38 cellular contexts compared by ENCODE assay signal in the genomic region with DNA sequence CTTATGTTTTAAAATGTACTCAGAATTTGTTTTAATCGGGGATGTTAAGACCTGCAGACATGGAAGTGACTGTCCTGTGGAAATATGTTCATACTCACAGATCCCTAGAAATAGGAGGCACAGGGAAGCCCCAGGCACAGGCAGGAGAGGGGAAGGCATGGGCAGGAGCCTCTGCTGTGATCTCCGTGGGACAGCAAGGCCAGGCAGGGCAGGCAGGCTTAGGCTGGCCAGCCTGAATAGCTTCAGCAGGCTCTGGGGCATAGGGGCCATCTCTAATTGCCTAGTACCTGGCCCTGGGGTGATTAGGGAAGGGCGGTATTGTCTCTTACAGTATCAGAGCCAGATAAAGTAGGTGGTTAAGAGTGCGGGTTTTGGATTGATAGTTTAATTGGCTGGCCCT. TPM values are rescaled to one million over a fixed set of nuclear protein-coding genes. Genes with fewer than 3 reads are reported as not detected.
"Had no signal": no experiment of that assay in that cellular context is flagged by ENCODE, and none has a peak within 500 bp of the region (broad histone marks: within the 10 kb centered on the region; RNA-seq: fewer than 3 reads in every experiment).

No MANE protein-coding gene starts in this region.

- H3K27ac Mint-ChIP-seq: activated naive CD4-positive, alpha-beta T cell treated with anti-CD3 and anti-CD28 coated beads for 36 hours; activated naive CD4-positive, alpha-beta T cell treated with anti-CD3 and anti-CD28 coated beads, Interleukin-2, amount 10 ng/mL, durations not matched to agents 7 days and 5 days; activated naive CD4-positive, alpha-beta T cell treated with anti-CD3 and anti-CD28 coated beads, Interleukin-2, amount 50 U/mL, for 24 hours; activated naive CD4-positive, alpha-beta T cell treated with anti-CD3 and anti-CD28 coated beads, Interleukin-2, amount 50 U/mL, for 72 hours; activated naive CD8-positive, alpha-beta T cell; activated naive CD8-positive, alpha-beta T cell treated with anti-CD3 and anti-CD28 coated beads for 36 hours; activated naive CD8-positive, alpha-beta T cell treated with anti-CD3 and anti-CD28 coated beads, Interleukin-2, amount 10 ng/mL, durations not matched to agents 7 days and 5 days; activated naive CD8-positive, alpha-beta T cell treated with anti-CD3 and anti-CD28 coated beads, Interleukin-2, amount 50 U/mL, for 24 hours; activated T-cell treated with anti-CD3 and anti-CD28 coated beads, Interleukin-2, amount 50 U/mL, for 24 hours; activated T-cell treated with anti-CD3 and anti-CD28 coated beads, Interleukin-2, amount 50 U/mL, for 72 hours; activated T-helper 1 cell treated with anti-CD3 and anti-CD28 coated beads, Interleukin-12 subunit alpha, Interleukin-12 subunit beta, Interleukin-2, Interleukin-4 antibody, amounts not matched to agents 30 ng/mL and 10 ng/mL and 1 ng/mL, durations not matched to agents 14 hours and 24 hours and 36 hours; activated T-helper 17 cell treated with anti-CD3 and anti-CD28 coated beads, Interleukin-2, amount 50 U/mL, for 72 hours; activated T-helper 2 cell treated with anti-CD3 and anti-CD28 coated beads, Interferon-gamma antibody, Interleukin-2, Interleukin-4, amounts not matched to agents 10 μg/mL and 5 μg/mL and 100 μg/mL, durations not matched to agents 14 hours and 24 hours and 36 hours; brain had no signal

- DNase-seq: activated effector memory CD4-positive, alpha-beta T cell treated with anti-CD3 and anti-CD28 coated beads, Interleukin-2, amount 50 U/mL, for 16 hours; activated effector memory CD4-positive, alpha-beta T cell treated with Interleukin-2 at 50 U/mL for 16 hours; activated gamma-delta T cell; activated gamma-delta T cell treated with Interleukin-2 at 50 U/mL for 16 hours; activated naive CD4-positive, alpha-beta T cell; activated naive CD4-positive, alpha-beta T cell treated with anti-CD3 and anti-CD28 coated beads for 36 hours; activated naive CD4-positive, alpha-beta T cell treated with anti-CD3 and anti-CD28 coated beads, Interleukin-2, amount 10 ng/mL, durations not matched to agents 7 days and 5 days; activated naive CD4-positive, alpha-beta T cell treated with anti-CD3 and anti-CD28 coated beads, Interleukin-2, amount 50 U/mL, for 16 hours; activated naive CD4-positive, alpha-beta T cell treated with Interleukin-2 at 50 U/mL for 16 hours; activated naive CD8-positive, alpha-beta T cell treated with anti-CD3 and anti-CD28 coated beads for 36 hours; activated naive CD8-positive, alpha-beta T cell treated with anti-CD3 and anti-CD28 coated beads, Interleukin-2, amount 10 ng/mL, durations not matched to agents 7 days and 5 days; activated naive CD8-positive, alpha-beta T cell treated with anti-CD3 and anti-CD28 coated beads, Interleukin-2, amount 50 U/mL, for 24 hours; activated T-cell treated with anti-CD3 and anti-CD28 coated beads, Interleukin-2, amount 50 U/mL, for 24 hours; activated T-cell treated with anti-CD3 and anti-CD28 coated beads, Interleukin-2, amount 50 U/mL, for 4 hours; activated T-cell treated with anti-CD3 and anti-CD28 coated beads, Interleukin-2, amount 50 U/mL, for 48 hours; activated T-cell treated with anti-CD3 and anti-CD28 coated beads, Interleukin-2, amount 50 U/mL, for 72 hours; adrenal gland; amniotic stem cell; amygdala; anterior cingulate cortex; aorta; body of pancreas; brain microvascular endothelial cell; caudate nucleus; central memory CD4-positive, alpha-beta T cell; cerebellar nuclear complex had no signal

- H3K4me3 ChIP-seq: adrenal gland, ascending aorta, body of pancreas, breast epithelium, cardiac muscle cell had no signal

- H3K9me3 ChIP-seq: adrenal gland, ascending aorta, breast epithelium had no signal

- H3K4me1 ChIP-seq: adrenal gland, ascending aorta, breast epithelium had no signal

- H3K4me1 Mint-ChIP-seq: activated naive CD4-positive, alpha-beta T cell treated with anti-CD3 and anti-CD28 coated beads, Interleukin-2, amount 10 ng/mL, durations not matched to agents 7 days and 5 days; activated naive CD4-positive, alpha-beta T cell treated with anti-CD3 and anti-CD28 coated beads, Interleukin-2, amount 50 U/mL, for 24 hours; activated naive CD8-positive, alpha-beta T cell treated with anti-CD3 and anti-CD28 coated beads for 36 hours; activated naive CD8-positive, alpha-beta T cell treated with anti-CD3 and anti-CD28 coated beads, Interleukin-2, amount 50 U/mL, for 24 hours; activated T-helper 17 cell treated with anti-CD3 and anti-CD28 coated beads, Interleukin-2, amount 50 U/mL, for 72 hours; brain; central memory CD8-positive, alpha-beta T cell had no signal

- H3K27me3 ChIP-seq: ascending aorta, body of pancreas, breast epithelium had no signal

- ATAC-seq: activated naive CD4-positive, alpha-beta T cell treated with anti-CD3 and anti-CD28 coated beads, Interleukin-2, amount 50 U/mL, for 72 hours; activated naive CD8-positive, alpha-beta T cell treated with anti-CD3 and anti-CD28 coated beads, Interleukin-2, amount 50 U/mL, for 24 hours; activated T-cell treated with anti-CD3 and anti-CD28 coated beads, Interleukin-2, amount 50 U/mL, for 4 hours; activated T-cell treated with anti-CD3 and anti-CD28 coated beads, Interleukin-2, amount 50 U/mL, for 72 hours; activated T-helper 17 cell treated with anti-CD3 and anti-CD28 coated beads, Interleukin-2, amount 50 U/mL, for 72 hours; body of pancreas had no signal

- H3K27ac ChIP-seq: adrenal gland, ascending aorta, body of pancreas, brain microvascular endothelial cell, breast epithelium, cardiac muscle cell had no signal

- H3K36me3 ChIP-seq: adrenal gland, ascending aorta, brain microvascular endothelial cell, breast epithelium, cardiac muscle cell had no signal

- H3K4me3 Mint-ChIP-seq: activated naive CD4-positive, alpha-beta T cell treated with anti-CD3 and anti-CD28 coated beads for 36 hours; activated naive CD4-positive, alpha-beta T cell treated with anti-CD3 and anti-CD28 coated beads, Interleukin-2, amount 10 ng/mL, durations not matched to agents 7 days and 5 days; activated naive CD4-positive, alpha-beta T cell treated with anti-CD3 and anti-CD28 coated beads, Interleukin-2, amount 50 U/mL, for 24 hours; activated naive CD8-positive, alpha-beta T cell; activated naive CD8-positive, alpha-beta T cell treated with anti-CD3 and anti-CD28 coated beads for 36 hours; activated naive CD8-positive, alpha-beta T cell treated with anti-CD3 and anti-CD28 coated beads, Interleukin-2, amount 10 ng/mL, durations not matched to agents 7 days and 5 days; activated naive CD8-positive, alpha-beta T cell treated with anti-CD3 and anti-CD28 coated beads, Interleukin-2, amount 50 U/mL, for 24 hours; activated T-cell treated with anti-CD3 and anti-CD28 coated beads, Interleukin-2, amount 50 U/mL, for 24 hours; activated T-cell treated with anti-CD3 and anti-CD28 coated beads, Interleukin-2, amount 50 U/mL, for 4 hours; activated T-cell treated with anti-CD3 and anti-CD28 coated beads, Interleukin-2, amount 50 U/mL, for 72 hours; activated T-helper 1 cell treated with anti-CD3 and anti-CD28 coated beads, Interleukin-12 subunit alpha, Interleukin-12 subunit beta, Interleukin-2, Interleukin-4 antibody, amounts not matched to agents 30 ng/mL and 10 ng/mL and 1 ng/mL, durations not matched to agents 14 hours and 24 hours and 36 hours; activated T-helper 17 cell treated with anti-CD3 and anti-CD28 coated beads, Interleukin-2, amount 50 U/mL, for 72 hours; brain; central memory CD8-positive, alpha-beta T cell had no signal

- H3K36me3 Mint-ChIP-seq: activated naive CD4-positive, alpha-beta T cell treated with anti-CD3 and anti-CD28 coated beads, Interleukin-2, amount 10 ng/mL, durations not matched to agents 7 days and 5 days; activated naive CD8-positive, alpha-beta T cell treated with anti-CD3 and anti-CD28 coated beads for 36 hours; activated naive CD8-positive, alpha-beta T cell treated with anti-CD3 and anti-CD28 coated beads, Interleukin-2, amount 10 ng/mL, durations not matched to agents 7 days and 5 days; brain had no signal

RNA-seq across cellular contexts. Expression of a gene that starts 59.8 kb away (rescaled TPM):
- total RNA-seq: activated naive CD4-positive, alpha-beta T cell treated with anti-CD3 and anti-CD28 coated beads for 36 hours; activated T-cell treated with anti-CD3 and anti-CD28 coated beads, Interleukin-2, amount 50 U/mL, for 72 hours; activated T-helper 1 cell treated with anti-CD3 and anti-CD28 coated beads, Interleukin-12 subunit alpha, Interleukin-12 subunit beta, Interleukin-2, Interleukin-4 antibody, amounts not matched to agents 30 ng/mL and 10 ng/mL and 1 ng/mL, durations not matched to agents 14 hours and 24 hours and 36 hours; activated T-helper 2 cell treated with anti-CD3 and anti-CD28 coated beads, Interferon-gamma antibody, Interleukin-2, Interleukin-4, amounts not matched to agents 10 μg/mL and 5 μg/mL and 100 μg/mL, durations not matched to agents 14 hours and 24 hours and 36 hours; ascending aorta; bronchial epithelial cell had no signal
